9 cellular contexts compared by ENCODE assay signal in genomic region chr4:8402640-8403039, GRCh38. TPM values are rescaled to one million over a fixed set of nuclear protein-coding genes. Genes with fewer than 3 reads are reported as not detected.
A peak's percentile ranks its signal among the peaks of the same experiment; 100 is the strongest.
DNase-seq lines count a peak whose midpoint lies in the region; ATAC-seq and TF ChIP-seq lines count a peak whose summit lies in the region.
"Had no signal": no experiment of that assay in that cellular context is flagged by ENCODE, and none has a peak within 500 bp of the region (broad histone marks: within the 10 kb centered on the region; RNA-seq: fewer than 3 reads in every experiment).

No MANE protein-coding gene starts in this region.

- no peaks in the 10 kb centered on the region for H3K9me3 Mint-ChIP-seq in endothelial cell (ENCODE audit: unreplicated experiment)
- H3K9me3 Mint-ChIP-seq: CD8-positive, alpha-beta memory T cell; stimulated activated naive B cell treated with anti-CD40 and anti-IgM and Interleukin-4, amounts not matched to agents 10 μg/mL and 1 μg/mL and 100 μg/mL, for 72 hours had no signal

- H3K4me2 ChIP-seq in OCI-LY1 (ENCODE audit: low read length) (no peak overlapping the region), osteoblast (ENCODE audit: insufficient read depth, low read length) (no peak overlapping the region), SK-N-SH (no peak overlapping the region)

- TF ChIP-seq POLR2A in upper lobe of left lung (IDR thresholded peaks at IDR 0.05) = no peak

- H3K36me3 ChIP-seq in OCI-LY1 (ENCODE audit: insufficient read depth, low read length) = peaks cover 9% of the 10 kb centered on the region; the same call in 1 of the 2 replicates
- peaks cover 29% of the 10 kb centered on the region for H3K36me3 ChIP-seq in osteoblast (ENCODE audit: insufficient read depth, low read length)
- peaks cover 3 to 45% (median 29%) of the 10 kb centered on the region in 4 donors for H3K36me3 ChIP-seq in upper lobe of left lung
- peaks cover 6 to 32% of the 10 kb centered on the region in 2 experiments for H3K36me3 ChIP-seq in SK-N-SH (replicated peaks in 1 of 2; ENCODE audit: control insufficient read depth in 1 of 2, insufficient read depth in 2 of 2, low read length in 1 of 2)

- H3K9ac ChIP-seq in OCI-LY1 (ENCODE audit: low read length) = peak overlapping the region; percentile 38; the same call in 1 of the 2 replicates
- H3K9ac ChIP-seq in SK-N-SH = no peak overlapping the region

- CTCF ChIA-PET in SK-N-SH (lab: Yijun Ruan, JAX) = interaction anchor here (0.6 to 6.7 kb wide), 47 partner anchors 8 to 467 kb away, joined by 3 to 115 read pairs (median 4); partner anchors contain the start of gene SH3TC1

- H4K20me1 ChIP-seq in OCI-LY1 (ENCODE audit: insufficient read depth, low read length) = no peaks in the 10 kb centered on the region
- peaks cover 15% of the 10 kb centered on the region for H4K20me1 ChIP-seq in osteoblast (ENCODE audit: insufficient read depth, low read length)
- no peaks in the 10 kb centered on the region for H4K20me1 ChIP-seq in SK-N-SH (ENCODE audit: insufficient read depth)

- H2AFZ ChIP-seq in OCI-LY1 (ENCODE audit: low read length) (no peak overlapping the region), osteoblast (ENCODE audit: low read length) (no peak overlapping the region), SK-N-SH (ENCODE audit: low read depth) (no peak overlapping the region)

- no peaks in the 10 kb centered on the region for H3K9me2 ChIP-seq in OCI-LY1 (ENCODE audit: low read depth, low read length)
- no peaks in the 10 kb centered on the region for H3K9me2 ChIP-seq in SK-N-SH

- peak overlapping the region; percentile 78 for H3K27ac Mint-ChIP-seq in endothelial cell (ENCODE audit: unreplicated experiment)
- H3K27ac Mint-ChIP-seq: stimulated activated naive B cell treated with anti-CD40 and anti-IgM and Interleukin-4, amounts not matched to agents 10 μg/mL and 1 μg/mL and 100 μg/mL, for 72 hours had no signal

- TF ChIP-seq RAD21 in SK-N-SH (IDR thresholded peaks at IDR 0.05; ENCODE audit: low read length) = no peak

- no peak for TF ChIP-seq CTCF in OCI-LY1 (IDR thresholded peaks at IDR 0.05; ENCODE audit: low read length)
- TF ChIP-seq CTCF in endothelial cell (IDR thresholded peaks at IDR 0.05; ENCODE audit: unreplicated experiment) = no peak
- TF ChIP-seq CTCF in osteoblast (IDR thresholded peaks at IDR 0.05; ENCODE audit: extremely low read depth, low read depth, low read length) = no peak
- no peak for TF ChIP-seq CTCF in upper lobe of left lung (IDR thresholded peaks at IDR 0.05)
- no peak for TF ChIP-seq CTCF in SK-N-SH (IDR thresholded peaks at IDR 0.05)

- no peak overlapping the region for H3K4me3 ChIP-seq in OCI-LY1 (ENCODE audit: low read depth, low read length, poor library complexity, severe bottlenecking)
- no peak overlapping the region for H3K4me3 ChIP-seq in osteoblast (ENCODE audit: insufficient read depth, low read length)
- H3K4me3 ChIP-seq in upper lobe of left lung = no peak overlapping the region
- no peak overlapping the region for H3K4me3 ChIP-seq in SK-N-SH (ENCODE audit: low read depth in 2 of 2, low read length in 1 of 2)

- H3K4me3 Mint-ChIP-seq in endothelial cell (ENCODE audit: unreplicated experiment) = no peak overlapping the region
- H3K4me3 Mint-ChIP-seq: CD8-positive, alpha-beta memory T cell; stimulated activated naive B cell treated with anti-CD40 and anti-IgM and Interleukin-4, amounts not matched to agents 10 μg/mL and 1 μg/mL and 100 μg/mL, for 72 hours had no signal

- peak; percentile 41 to 49 for ATAC-seq in upper lobe of left lung (ENCODE audit: low FRiP score in 2 of 2)
- ATAC-seq in GM19035 (IDR thresholded peaks at IDR 0.05; ENCODE audit: unreplicated experiment) = no peak

- DNase-seq in endothelial cell (ENCODE audit: low spot score) (no peak), osteoblast (ENCODE audit: insufficient read length, low spot score, missing footprints) (peak; percentile 70), upper lobe of left lung (no peak), SK-N-SH (no peak)
- no peak for DNase-seq in stimulated activated CD4-positive, alpha-beta T cell treated with anti-CD3 and anti-CD28 coated beads, Interleukin-1b, Interleukin-23, amount 100 ng/mL, for 48 hours

- peaks cover 28% of the 10 kb centered on the region for H3K36me3 Mint-ChIP-seq in endothelial cell (ENCODE audit: low read depth, unreplicated experiment)

- H3F3A ChIP-seq in OCI-LY1 (ENCODE audit: insufficient read depth, low read length) = no peaks in the 10 kb centered on the region
- H3F3A ChIP-seq in SK-N-SH (replicated peaks; ENCODE audit: insufficient read depth) = peaks cover 7% of the 10 kb centered on the region

- POLR2A ChIA-PET in SK-N-SH (lab: Yijun Ruan, JAX) = no interaction called here

- peaks cover 38% of the 10 kb centered on the region for H3K4me1 ChIP-seq in OCI-LY1 (ENCODE audit: insufficient read depth, low read length, severe bottlenecking)
- no peaks in the 10 kb centered on the region for H3K4me1 ChIP-seq in osteoblast (ENCODE audit: insufficient read depth, low read length)
- H3K4me1 ChIP-seq in upper lobe of left lung = peaks cover 16 to 20% (median 16%) of the 10 kb centered on the region in 4 donors
- peaks cover 0 to 14% of the 10 kb centered on the region in 2 experiments; a peak in 1 of 4 replicates for H3K4me1 ChIP-seq in SK-N-SH (ENCODE audit: control insufficient read depth in 1 of 2, insufficient read depth in 2 of 2, low read depth in 1 of 2, low read length in 1 of 2)

- H3K27me3 ChIP-seq in OCI-LY1 (ENCODE audit: insufficient read depth, low read length) (no peaks in the 10 kb centered on the region), osteoblast (ENCODE audit: insufficient read depth, low read length) (no peaks in the 10 kb centered on the region), upper lobe of left lung (no peaks in the 10 kb centered on the region), SK-N-SH (ENCODE audit: insufficient read depth) (no peaks in the 10 kb centered on the region)

- WGBS in upper lobe of left lung, 2 donors = 45 to 64% methylated on average over 11 to 14 of the region's 14 CpGs
- WGBS in SK-N-SH (ENCODE audit: low lambda C conversion rate) = 74% methylated on average over 10 of the region's 14 CpGs

- H3K9me3 ChIP-seq in OCI-LY1 (ENCODE audit: low read length) (no peaks in the 10 kb centered on the region), osteoblast (ENCODE audit: low read depth, low read length) (no peaks in the 10 kb centered on the region), upper lobe of left lung (no peaks in the 10 kb centered on the region), SK-N-SH (no peaks in the 10 kb centered on the region)

- TF ChIP-seq EP300 in upper lobe of left lung (IDR thresholded peaks at IDR 0.05) (no peak), SK-N-SH (IDR thresholded peaks at IDR 0.05; ENCODE audit: borderline replicate concordance in 1 of 2, low read depth in 1 of 2, low read length in 1 of 2) (no peak)

- peak overlapping the region; percentile 75 for H3K27ac ChIP-seq in OCI-LY1 (ENCODE audit: low read depth, low read length, poor library complexity, severe bottlenecking)
- no peak overlapping the region for H3K27ac ChIP-seq in osteoblast (ENCODE audit: low read depth, low read length)
- H3K27ac ChIP-seq in upper lobe of left lung = peak overlapping the region in 2 of 4 donors; percentile 37
- H3K27ac ChIP-seq in SK-N-SH (ENCODE audit: low read depth in 2 of 2, low read length in 1 of 2) = peak overlapping the region in 1 of 2 experiments; percentile 39; a peak in 1 of 4 replicates

- H3K27me3 Mint-ChIP-seq in endothelial cell (ENCODE audit: unreplicated experiment) = peaks cover 7% of the 10 kb centered on the region
- H3K27me3 Mint-ChIP-seq: CD8-positive, alpha-beta memory T cell; stimulated activated naive B cell treated with anti-CD40 and anti-IgM and Interleukin-4, amounts not matched to agents 10 μg/mL and 1 μg/mL and 100 μg/mL, for 72 hours had no signal

- H3K79me2 ChIP-seq in OCI-LY1 (ENCODE audit: insufficient read depth, low read length) = no peaks in the 10 kb centered on the region
- H3K79me2 ChIP-seq in osteoblast (ENCODE audit: insufficient read depth, low read length) = no peaks in the 10 kb centered on the region
- H3K79me2 ChIP-seq in SK-N-SH (ENCODE audit: insufficient read depth) = no peaks in the 10 kb centered on the region

- H3K4me1 Mint-ChIP-seq in endothelial cell (ENCODE audit: unreplicated experiment) = peaks cover 22% of the 10 kb centered on the region
- H3K4me1 Mint-ChIP-seq: CD8-positive, alpha-beta memory T cell had no signal

TF ChIP-seq in SK-N-SH, 30 proteins besides CTCF, POLR2A, EP300 and RAD21 (continues in another document):
- no peak for TF ChIP-seq REST (IDR thresholded peaks at IDR 0.05; ENCODE audit: low read depth, low read length)

RNA-seq across cellular contexts. Expression of gene ACOX3, which starts 37.9 kb away (rescaled TPM):
- total RNA-seq in endothelial cell (ENCODE audit: unreplicated experiment) (44.1 TPM), osteoblast (24.2 and 29.2 TPM in 2 replicates), upper lobe of left lung (10 to 100 TPM; 23.7 to 56.6 (median 31.8) TPM)
- polyA plus RNA-seq in SK-N-SH (2012; rRNA removed) = 7.0 and 8.4 TPM in 2 replicates
- 6.3 and 6.4 TPM in 2 replicates for polyA plus RNA-seq in SK-N-SH (2012; cell fraction: cytosol; rRNA removed)
- polyA plus RNA-seq in SK-N-SH (2012; cell fraction: nucleus; rRNA removed) = 30.2 and 33.9 TPM in 2 replicates

RNA-seq across cellular contexts. Expression of gene TRMT44, which starts 37.9 kb away (rescaled TPM):
- total RNA-seq in endothelial cell (ENCODE audit: unreplicated experiment) = 38.5 TPM
- total RNA-seq in osteoblast = 19.7 and 21.7 TPM in 2 replicates
- total RNA-seq in upper lobe of left lung = 10 to 100 TPM; 22.8 to 81.7 (median 30.2) TPM
- polyA plus RNA-seq in SK-N-SH (2012; rRNA removed) = 6.0 and 6.9 TPM in 2 replicates
- polyA plus RNA-seq in SK-N-SH (2012; cell fraction: cytosol; rRNA removed) = 3.8 and 4.9 TPM in 2 replicates
- polyA plus RNA-seq in SK-N-SH (2012; cell fraction: nucleus; rRNA removed) = 18.9 and 20.0 TPM in 2 replicates
